Comparison of ENCODE assay signal across 8 cellular contexts in the genomic region with DNA sequence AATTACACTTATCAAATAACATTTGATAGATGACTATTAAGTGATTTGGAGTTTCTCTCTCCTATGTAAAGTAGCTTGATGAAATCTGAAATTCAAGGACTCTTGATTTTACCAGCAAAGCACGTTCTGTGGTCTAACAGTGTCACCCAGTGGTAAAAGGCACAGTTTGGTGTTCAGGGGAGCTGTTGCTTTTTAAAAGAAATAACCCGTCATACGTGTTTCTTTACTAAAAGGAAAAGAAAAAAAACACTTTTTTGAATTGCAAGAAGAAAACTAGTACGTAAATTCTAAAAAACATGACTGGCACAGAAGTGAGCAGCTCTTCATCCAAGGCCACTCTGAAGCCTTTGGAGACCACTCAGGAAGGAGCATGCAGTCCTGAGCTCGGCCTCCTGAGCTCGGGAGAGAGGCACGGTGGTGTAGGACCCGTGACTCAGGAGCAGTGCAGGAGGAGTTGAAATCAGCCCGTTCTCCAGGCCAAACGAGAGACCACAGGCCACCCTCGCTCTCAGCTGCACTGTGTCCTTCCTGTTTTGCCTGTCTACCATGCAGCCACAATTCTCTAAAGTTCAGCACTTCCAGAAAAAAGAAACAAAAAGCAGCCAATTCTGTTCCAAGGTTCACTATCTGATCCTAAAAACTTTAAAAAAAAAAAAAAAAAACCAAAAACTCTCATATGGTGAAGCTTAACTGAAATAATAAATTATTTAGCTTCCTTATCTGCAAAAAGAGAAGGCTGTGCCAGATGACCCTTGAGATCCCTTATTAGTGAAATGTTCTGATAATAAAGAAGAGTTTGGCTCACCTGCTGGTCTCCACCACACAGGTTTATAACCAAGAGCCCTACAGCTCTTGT.
DNase-seq lines count a peak whose midpoint lies in the region; ATAC-seq and TF ChIP-seq lines count a peak whose summit lies in the region.

No MANE protein-coding gene starts in this region.

- no peaks in the 10 kb centered on the region for H4K20me1 ChIP-seq in osteoblast (ENCODE audit: insufficient read depth, low read length)

- peaks cover 25% of the 10 kb centered on the region for H3K4me1 Mint-ChIP-seq in endodermal cell

- DNase-seq in SHP77 (lab: John Stamatoyannopoulos, UW) = peak; percentile 7 to 44
- no peak for DNase-seq in SHP77 treated with DMSO at 0.1 percent for 48 hours (lab: John Stamatoyannopoulos, UW)
- DNase-seq in OCI-M1 (lab: John Stamatoyannopoulos, UW) = peak; percentile 32
- DNase-seq in endodermal cell = no peak
- peak; percentile 46 for DNase-seq in osteoblast (ENCODE audit: insufficient read length, low spot score, missing footprints)
- DNase-seq in HuH-7.5 (ENCODE audit: low spot score) = no peak

- H3K9ac ChIP-seq in endodermal cell (ENCODE audit: extremely low read depth, low read length, poor library complexity, severe bottlenecking) = no peak overlapping the region

- ATAC-seq in HG03097 (IDR thresholded peaks at IDR 0.05; ENCODE audit: low FRiP score, unreplicated experiment) = no peak
- no peak for ATAC-seq in GM21367 (IDR thresholded peaks at IDR 0.05; ENCODE audit: unreplicated experiment)

- H3K4me3 Mint-ChIP-seq in endodermal cell = no peak overlapping the region

- peaks cover 25% of the 10 kb centered on the region for H3K79me2 ChIP-seq in osteoblast (ENCODE audit: insufficient read depth, low read length)

- no peaks in the 10 kb centered on the region for H3K9me3 Mint-ChIP-seq in endodermal cell

- peak overlapping the region; percentile 40 for H3K27ac Mint-ChIP-seq in endodermal cell

- no peaks in the 10 kb centered on the region for H3K9me3 ChIP-seq in endodermal cell (ENCODE audit: control insufficient read depth, low read length)
- no peaks in the 10 kb centered on the region for H3K9me3 ChIP-seq in osteoblast (ENCODE audit: low read depth, low read length)

- H3K36me3 ChIP-seq in endodermal cell (ENCODE audit: control insufficient read depth, insufficient read depth, low read length) (no peaks in the 10 kb centered on the region), osteoblast (ENCODE audit: insufficient read depth, low read length) (no peaks in the 10 kb centered on the region)

- 81 to 87% methylated on average over 11 of the region's 11 CpGs for WGBS in endodermal cell (ENCODE audit: insufficient coverage in 1 of 2, insufficient read length in 1 of 2), 2 experiments

- H3K4me1 ChIP-seq in endodermal cell (ENCODE audit: control insufficient read depth, insufficient read depth, low read length) (peaks cover 3% of the 10 kb centered on the region), osteoblast (ENCODE audit: insufficient read depth, low read length) (peaks cover 17% of the 10 kb centered on the region)

- peak overlapping the region; percentile 52 for H3K4me2 ChIP-seq in osteoblast (ENCODE audit: insufficient read depth, low read length)

- H3K27me3 ChIP-seq in endodermal cell (ENCODE audit: control insufficient read depth, insufficient read depth, low read length, poor library complexity, severe bottlenecking) (no peaks in the 10 kb centered on the region), osteoblast (ENCODE audit: insufficient read depth, low read length) (no peaks in the 10 kb centered on the region)

- peaks cover under 1% of the 10 kb centered on the region for H3K36me3 Mint-ChIP-seq in endodermal cell (ENCODE audit: low read depth)

- TF ChIP-seq CTCF in endodermal cell (conservative IDR thresholded peaks at IDR 0.05) = peak; percentile 58
- TF ChIP-seq CTCF in osteoblast (IDR thresholded peaks at IDR 0.05; ENCODE audit: extremely low read depth, low read depth, low read length) = peak; percentile 54

- H3K4me3 ChIP-seq in endodermal cell (ENCODE audit: low read length) = no peak overlapping the region
- H3K4me3 ChIP-seq in osteoblast (ENCODE audit: insufficient read depth, low read length) = peak overlapping the region; percentile 31

- H3K27ac ChIP-seq in endodermal cell (ENCODE audit: low read depth, low read length) (no peak overlapping the region), osteoblast (ENCODE audit: low read depth, low read length) (peak overlapping the region; percentile 21)

- H3K27me3 Mint-ChIP-seq in endodermal cell (ENCODE audit: insufficient read depth) = no peaks in the 10 kb centered on the region

- H2AFZ ChIP-seq in osteoblast (ENCODE audit: low read length) = peak overlapping the region; percentile 83

Comparison
In these comparisons a context has a peak if more than half of its experiments do, and no peak if none do; other contexts are left out.
1. DNase-seq: peak in SHP77 (2 of 2), OCI-M1 (single experiment) and osteoblast (single experiment); none in SHP77 treated with DMSO at 0.1 percent for 48 hours (single experiment), endodermal cell (single experiment) and HuH-7.5 (single experiment).